In genomic region chrX:12657881-12658280, GRCh38 we compare ENCODE assay signal across 10 cellular contexts.
DNase-seq lines count a peak whose midpoint lies in the region; ATAC-seq, FAIRE-seq and TF ChIP-seq lines count a peak whose summit lies in the region.
"Had no signal": no experiment of that assay in that cellular context is flagged by ENCODE, and none has a peak within 500 bp of the region (broad histone marks: within the 10 kb centered on the region; RNA-seq: fewer than 3 reads in every experiment).

No MANE protein-coding gene starts in this region.

- TF ChIP-seq EP300 in GM12878 (IDR thresholded peaks at IDR 0.05; ENCODE audit: borderline replicate concordance in 1 of 2, control insufficient read depth in 1 of 2, low read depth in 2 of 2, low read length in 2 of 2): no peak
- TF ChIP-seq EP300 in sigmoid colon (IDR thresholded peaks at IDR 0.05): no peak

- H3K4me3 Mint-ChIP-seq in activated CD8-positive, alpha-beta T cell treated with anti-CD3 and anti-CD28 coated beads for 36 hours: no peak overlapping the region
- H3K4me3 Mint-ChIP-seq: activated T-cell treated with anti-CD3 and anti-CD28 coated beads, Interleukin-2, amount 50 U/mL, for 4 hours; CD4-positive, alpha-beta memory T cell; memory B cell had no signal

- ATAC-seq in GM18520 (IDR thresholded peaks at IDR 0.05; ENCODE audit: unreplicated experiment) (peak; percentile 46), GM21360 (IDR thresholded peaks at IDR 0.05; ENCODE audit: unreplicated experiment) (peak; percentile 91), HG02981 (IDR thresholded peaks at IDR 0.05; ENCODE audit: unreplicated experiment) (peak; percentile 88), GM12878 (peak; percentile 83)
- ATAC-seq in activated CD8-positive, alpha-beta T cell treated with anti-CD3 and anti-CD28 coated beads for 36 hours: no peak
- ATAC-seq: activated T-cell treated with anti-CD3 and anti-CD28 coated beads, Interleukin-2, amount 50 U/mL, for 4 hours had no signal

- no peak overlapping the region for H3K9ac ChIP-seq in GM12878 (ENCODE audit: control insufficient read depth, insufficient read depth, low read length)

- H3K27ac ChIP-seq in GM12878 (ENCODE audit: control insufficient read depth, insufficient read depth) (no peak overlapping the region), sigmoid colon (no peak overlapping the region)

- H3K27me3 ChIP-seq in GM12878 (replicated peaks in 1 of 2; ENCODE audit: control insufficient read depth in 2 of 2, insufficient read depth in 2 of 2, low read length in 1 of 2) (no peaks in the 10 kb centered on the region), sigmoid colon (no peaks in the 10 kb centered on the region)

- H3K27me3 Mint-ChIP-seq in activated CD8-positive, alpha-beta T cell treated with anti-CD3 and anti-CD28 coated beads for 36 hours: peaks cover 2% of the 10 kb centered on the region
- H3K27me3 Mint-ChIP-seq: CD4-positive, alpha-beta memory T cell; memory B cell had no signal

- RAD21 ChIA-PET in GM12878 (lab: Charles Lee; ENCODE audit: unreplicated experiment): no interaction called here

- TF ChIP-seq POLR2A in GM12878 (IDR thresholded peaks at IDR 0.05; ENCODE audit: low read depth, low read length) (no peak), sigmoid colon (IDR thresholded peaks at IDR 0.05) (no peak)

- no peak overlapping the region for H3K4me2 ChIP-seq in GM12878 (ENCODE audit: control insufficient read depth, insufficient read depth)

- H3K27ac Mint-ChIP-seq in activated CD8-positive, alpha-beta T cell treated with anti-CD3 and anti-CD28 coated beads for 36 hours: no peak overlapping the region
- H3K27ac Mint-ChIP-seq: CD4-positive, alpha-beta memory T cell; memory B cell had no signal

- in situ Hi-C loops in GM12878 (cut with MboI): no loop called here

- no peak overlapping the region for H3K4me3 ChIP-seq in GM12878
- H3K4me3 ChIP-seq in sigmoid colon: no peak overlapping the region

- no peak for FAIRE-seq in GM12878 (lab: Jason Lieb, UNC)
- FAIRE-seq in HTR-8/SVneo (lab: Jason Lieb, UNC): no peak

- no peak overlapping the region for H2AFZ ChIP-seq in GM12878 (ENCODE audit: control insufficient read depth, low read depth, low read length)

- DNase-seq in GM12878 (ENCODE audit: low read depth, low spot score) (peak; percentile 13), sigmoid colon (no peak), HTR-8/SVneo (ENCODE audit: insufficient read length, low spot score) (no peak)
- DNase-seq in activated CD8-positive, alpha-beta T cell treated with anti-CD3 and anti-CD28 coated beads for 36 hours: no peak
- DNase-seq: activated T-cell treated with anti-CD3 and anti-CD28 coated beads, Interleukin-2, amount 50 U/mL, for 4 hours; CD4-positive, alpha-beta memory T cell had no signal

- no TSS peak for BruUV-seq in GM12878 (replicated peaks; lab: Mats Ljungman, UMichigan)

- no peaks in the 10 kb centered on the region for H3K79me2 ChIP-seq in GM12878 (ENCODE audit: control insufficient read depth, insufficient read depth, low read length)

- 0% methylated on average over 1 of the region's 1 CpG for WGBS in GM12878 (ENCODE audit: insufficient coverage, insufficient replicate concordance, low lambda C conversion rate, missing lambda C conversion rate)
- WGBS in sigmoid colon, 2 donors: 39 to 87% methylated on average over 1 of the region's 1 CpG

- H3K36me3 ChIP-seq in GM12878 (ENCODE audit: control insufficient read depth in 2 of 2, insufficient read depth in 2 of 2, low read length in 1 of 2) (no peaks in the 10 kb centered on the region), sigmoid colon (no peaks in the 10 kb centered on the region)

- no peaks in the 10 kb centered on the region for H3K4me1 Mint-ChIP-seq in activated CD8-positive, alpha-beta T cell treated with anti-CD3 and anti-CD28 coated beads for 36 hours (ENCODE audit: low read depth)
- H3K4me1 Mint-ChIP-seq: CD4-positive, alpha-beta memory T cell had no signal

- SMC1A ChIA-PET in GM12878 (lab: Charles Lee; ENCODE audit: uncharacterized antibody, unreplicated experiment): no interaction called here

- POLR2A ChIA-PET in GM12878 (lab: Charles Lee): no interaction called here
- POLR2A ChIA-PET in activated CD8-positive, alpha-beta T cell treated with anti-CD3 and anti-CD28 coated beads for 36 hours (lab: Charles Lee): no interaction called here

- H3K9me3 ChIP-seq in GM12878 (replicated peaks; ENCODE audit: control insufficient read depth, insufficient read depth, low read length): no peaks in the 10 kb centered on the region
- no peaks in the 10 kb centered on the region for H3K9me3 ChIP-seq in sigmoid colon

- no peaks in the 10 kb centered on the region for H4K20me1 ChIP-seq in GM12878 (ENCODE audit: control insufficient read depth, insufficient read depth)

- TF ChIP-seq RAD21 in GM12878 (IDR thresholded peaks at IDR 0.05; ENCODE audit: insufficient read depth, low read depth, low read length): no peak

- TF ChIP-seq CTCF in GM12878 (IDR thresholded peaks at IDR 0.05 in 2 of 3, conservative IDR thresholded peaks at IDR 0.05 in 1 of 3; ENCODE audit: control insufficient read depth in 2 of 3, extremely low read depth in 1 of 3, insufficient read depth in 1 of 3, low read depth in 3 of 3, low read length in 3 of 3) (no peak), sigmoid colon (IDR thresholded peaks at IDR 0.05) (no peak)
- TF ChIP-seq CTCF in activated CD8-positive, alpha-beta T cell treated with anti-CD3 and anti-CD28 coated beads for 36 hours (IDR thresholded peaks at IDR 0.05): no peak

- CTCF ChIA-PET in GM12878 (lab: Yijun Ruan, JAX): interaction anchor here (1.6 kb wide), 1 partner anchor 10 kb away, joined by 3 read pairs; no protein-coding TSS in a partner anchor
- CTCF ChIA-PET in activated CD8-positive, alpha-beta T cell treated with anti-CD3 and anti-CD28 coated beads for 36 hours (lab: Charles Lee): no interaction called here

- H3K36me3 Mint-ChIP-seq in activated CD8-positive, alpha-beta T cell treated with anti-CD3 and anti-CD28 coated beads for 36 hours (ENCODE audit: low read depth): no peaks in the 10 kb centered on the region
- H3K36me3 Mint-ChIP-seq: CD4-positive, alpha-beta memory T cell; memory B cell had no signal

- H3K4me1 ChIP-seq in GM12878 (ENCODE audit: control insufficient read depth, insufficient read depth, low read length) (no peaks in the 10 kb centered on the region), sigmoid colon (no peaks in the 10 kb centered on the region)

- intact Hi-C loops in GM12878 (cut with micrococcal nuclease; ENCODE audit: unreplicated experiment): no loop called here
- intact Hi-C loops in sigmoid colon (cut with DNase I): no loop called here
- intact Hi-C loops in activated CD8-positive, alpha-beta T cell treated with anti-CD3 and anti-CD28 coated beads for 36 hours (cut with micrococcal nuclease): no loop called here

- H3K9me3 Mint-ChIP-seq in activated CD8-positive, alpha-beta T cell treated with anti-CD3 and anti-CD28 coated beads for 36 hours: peaks cover 2% of the 10 kb centered on the region
- H3K9me3 Mint-ChIP-seq: activated T-cell treated with anti-CD3 and anti-CD28 coated beads, Interleukin-2, amount 50 U/mL, for 4 hours; memory B cell had no signal

TF ChIP-seq in GM12878, 131 proteins besides CTCF, POLR2A, EP300 and RAD21 (continues in another document):
- TF ChIP-seq NR2F1 (conservative IDR thresholded peaks at IDR 0.05): peak; percentile 60
- TF ChIP-seq MTA3 (IDR thresholded peaks at IDR 0.05; ENCODE audit: borderline replicate concordance, low read length): no peak
- peak; percentile 80 for TF ChIP-seq CREB1 (IDR thresholded peaks at IDR 0.05; ENCODE audit: low read depth)
- peak; percentile 59; the same call in 1 of the 2 replicates for TF ChIP-seq CREM (IDR thresholded peaks at IDR 0.05; ENCODE audit: low read depth)
- 0 out of 2 replicates have a peak, but pooled peaks have one; percentile 32 for TF ChIP-seq EED (IDR thresholded peaks at IDR 0.05; ENCODE audit: low read depth)
- TF ChIP-seq NFIC (IDR thresholded peaks at IDR 0.05; ENCODE audit: low read depth, low read length): 0 out of 2 replicates have a peak, but pooled peaks have one; percentile 21
- TF ChIP-seq RUNX3 (IDR thresholded peaks at IDR 0.05; ENCODE audit: low read length): peak; percentile 62
- no peak for TF ChIP-seq SUZ12 (IDR thresholded peaks at IDR 0.05; ENCODE audit: unreplicated experiment)
- TF ChIP-seq, protein P1, sequence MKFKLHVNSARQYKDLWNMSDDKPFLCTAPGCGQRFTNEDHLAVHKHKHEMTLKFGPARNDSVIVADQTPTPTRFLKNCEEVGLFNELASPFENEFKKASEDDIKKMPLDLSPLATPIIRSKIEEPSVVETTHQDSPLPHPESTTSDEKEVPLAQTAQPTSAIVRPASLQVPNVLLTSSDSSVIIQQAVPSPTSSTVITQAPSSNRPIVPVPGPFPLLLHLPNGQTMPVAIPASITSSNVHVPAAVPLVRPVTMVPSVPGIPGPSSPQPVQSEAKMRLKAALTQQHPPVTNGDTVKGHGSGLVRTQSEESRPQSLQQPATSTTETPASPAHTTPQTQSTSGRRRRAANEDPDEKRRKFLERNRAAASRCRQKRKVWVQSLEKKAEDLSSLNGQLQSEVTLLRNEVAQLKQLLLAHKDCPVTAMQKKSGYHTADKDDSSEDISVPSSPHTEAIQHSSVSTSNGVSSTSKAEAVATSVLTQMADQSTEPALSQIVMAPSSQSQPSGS (IDR thresholded peaks at IDR 0.05; ENCODE audit: low read length): 0 out of 2 replicates have a peak, but pooled peaks have one; percentile 45
- TF ChIP-seq, protein P2, sequence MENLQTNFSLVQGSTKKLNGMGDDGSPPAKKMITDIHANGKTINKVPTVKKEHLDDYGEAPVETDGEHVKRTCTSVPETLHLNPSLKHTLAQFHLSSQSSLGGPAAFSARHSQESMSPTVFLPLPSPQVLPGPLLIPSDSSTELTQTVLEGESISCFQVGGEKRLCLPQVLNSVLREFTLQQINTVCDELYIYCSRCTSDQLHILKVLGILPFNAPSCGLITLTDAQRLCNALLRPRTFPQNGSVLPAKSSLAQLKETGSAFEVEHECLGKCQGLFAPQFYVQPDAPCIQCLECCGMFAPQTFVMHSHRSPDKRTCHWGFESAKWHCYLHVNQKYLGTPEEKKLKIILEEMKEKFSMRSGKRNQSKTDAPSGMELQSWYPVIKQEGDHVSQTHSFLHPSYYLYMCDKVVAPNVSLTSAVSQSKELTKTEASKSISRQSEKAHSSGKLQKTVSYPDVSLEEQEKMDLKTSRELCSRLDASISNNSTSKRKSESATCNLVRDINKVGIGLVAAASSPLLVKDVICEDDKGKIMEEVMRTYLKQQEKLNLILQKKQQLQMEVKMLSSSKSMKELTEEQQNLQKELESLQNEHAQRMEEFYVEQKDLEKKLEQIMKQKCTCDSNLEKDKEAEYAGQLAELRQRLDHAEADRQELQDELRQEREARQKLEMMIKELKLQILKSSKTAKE (IDR thresholded peaks at IDR 0.05; ENCODE audit: low read depth, poor library complexity, severe bottlenecking): no peak
